8 cellular contexts compared by ENCODE assay signal in genomic region chr19:56076413-56076998, GRCh38. TPM values are rescaled to one million over a fixed set of nuclear protein-coding genes. Genes with fewer than 3 reads are reported as not detected.
A peak's percentile ranks its signal among the peaks of the same experiment; 100 is the strongest.
DNase-seq lines count a peak whose midpoint lies in the region; ATAC-seq and TF ChIP-seq lines count a peak whose summit lies in the region.

No MANE protein-coding gene starts in this region.

- peak; percentile 10 to 54 (median 33) for DNase-seq in CD8-positive, alpha-beta T cell
- DNase-seq in H7 (peak; percentile 79), NCI-H748 treated with DMSO at 0.1 percent for 48 hours (lab: John Stamatoyannopoulos, UW) (peak; percentile 59), left cardiac atrium (no peak), gastrocnemius medialis (peak in 1 of 2 donors; percentile 37)
- peak; percentile 45 for DNase-seq in activated naive CD4-positive, alpha-beta T cell treated with Interleukin-2 at 50 U/mL for 16 hours

- no peaks in the 10 kb centered on the region for H3K9me3 ChIP-seq in CD8-positive, alpha-beta T cell (ENCODE audit: low read length)
- no peaks in the 10 kb centered on the region for H3K9me3 ChIP-seq in gastrocnemius medialis

- POLR2A ChIA-PET in CD8-positive, alpha-beta T cell (lab: Charles Lee), result no interaction called here

- peaks cover 8% of the 10 kb centered on the region for H3K4me1 ChIP-seq in CD8-positive, alpha-beta T cell (ENCODE audit: insufficient read depth, low read length)
- H3K4me1 ChIP-seq in gastrocnemius medialis, result peaks cover 0 to 7% of the 10 kb centered on the region in 2 donors

- no peaks in the 10 kb centered on the region for H3K27me3 ChIP-seq in CD8-positive, alpha-beta T cell (ENCODE audit: insufficient read depth, low read length)
- H3K27me3 ChIP-seq in H7 (ENCODE audit: control insufficient read depth, insufficient read depth, low read length) (no peaks in the 10 kb centered on the region), gastrocnemius medialis (no peaks in the 10 kb centered on the region)

- H3K4me1 Mint-ChIP-seq in CD8-positive, alpha-beta T cell (ENCODE audit: low read depth), result peaks cover 9% of the 10 kb centered on the region

- H3K27ac ChIP-seq in CD8-positive, alpha-beta T cell (ENCODE audit: low read depth, low read length), result no peak overlapping the region
- no peak overlapping the region for H3K27ac ChIP-seq in gastrocnemius medialis

- CTCF ChIA-PET in CD8-positive, alpha-beta T cell (lab: Charles Lee), result interaction anchor here (0.8 to 3.7 kb wide), 15 partner anchors 9 to 273 kb away, joined by 3 to 36 read pairs (median 7); no protein-coding TSS in a partner anchor

- TF ChIP-seq CTCF in CD8-positive, alpha-beta T cell (IDR thresholded peaks at IDR 0.05), result peak; percentile 68
- peak; percentile 74 to 92 (median 82) for TF ChIP-seq CTCF in gastrocnemius medialis (IDR thresholded peaks at IDR 0.05 in 4 of 5, conservative IDR thresholded peaks at IDR 0.05 in 1 of 5)

- no peak overlapping the region for H3K4me3 ChIP-seq in CD8-positive, alpha-beta T cell (ENCODE audit: low read depth, low read length)
- H3K4me3 ChIP-seq in H7 (ENCODE audit: insufficient read depth, low read depth, low read length) (no peak overlapping the region), gastrocnemius medialis (no peak overlapping the region)

- intact Hi-C loops in CD8-positive, alpha-beta T cell (cut with DNase I, micrococcal nuclease), result loop anchor here (1.0 to 5.0 kb wide), 4 partner anchors 96 to 1021 kb away; no protein-coding TSS in a partner anchor
- intact Hi-C loops in left cardiac atrium (cut with DNase I), result loop anchor here (1.0 to 10.0 kb wide), 6 partner anchors 96 to 276 kb away; no protein-coding TSS in a partner anchor
- intact Hi-C loops in gastrocnemius medialis (cut with DNase I; ENCODE audit: low total_unique reads), result loop anchor here (1.0 kb wide), 2 partner anchors 96 to 274 kb away; no protein-coding TSS in a partner anchor

- peaks cover 13% of the 10 kb centered on the region for H3K27me3 Mint-ChIP-seq in CD8-positive, alpha-beta T cell (ENCODE audit: low read depth)

- H3K4me3 Mint-ChIP-seq in CD8-positive, alpha-beta T cell, result no peak overlapping the region

- H3K36me3 Mint-ChIP-seq in CD8-positive, alpha-beta T cell, result no peaks in the 10 kb centered on the region

- in situ Hi-C loops in gastrocnemius medialis (cut with MboI; ENCODE audit: low sequenced_read_pairs in 4 of 4), result loop anchor here (5.0 to 10.0 kb wide), 4 partner anchors 88 to 278 kb away; no protein-coding TSS in a partner anchor

- no peaks in the 10 kb centered on the region for H3K9me3 Mint-ChIP-seq in CD8-positive, alpha-beta T cell

- no peaks in the 10 kb centered on the region for H3K36me3 ChIP-seq in CD8-positive, alpha-beta T cell (ENCODE audit: insufficient read depth, low read length)
- H3K36me3 ChIP-seq in H7 (replicated peaks; ENCODE audit: control insufficient read depth, insufficient read depth, low read length), result no peaks in the 10 kb centered on the region
- no peaks in the 10 kb centered on the region for H3K36me3 ChIP-seq in gastrocnemius medialis

- no peak overlapping the region for H3K27ac Mint-ChIP-seq in CD8-positive, alpha-beta T cell

- ATAC-seq in CD8-positive, alpha-beta T cell, result peak; percentile 34
- peak; percentile 32 to 53 for ATAC-seq in left cardiac atrium
- ATAC-seq in gastrocnemius medialis, result peak; percentile 48 to 62
- ATAC-seq in GM21786 (IDR thresholded peaks at IDR 0.05; ENCODE audit: unreplicated experiment), result no peak
- no peak for ATAC-seq in HG02798 (IDR thresholded peaks at IDR 0.05; ENCODE audit: poor library complexity, unreplicated experiment)

- TF ChIP-seq POLR2A in gastrocnemius medialis (IDR thresholded peaks at IDR 0.05), result no peak

RNA-seq across cellular contexts. Expression of gene ZNF787, which starts 44.6 kb away (rescaled TPM):
- 10 to 100 TPM; 10.2 to 10.8 TPM for total RNA-seq in CD8-positive, alpha-beta T cell
- 84.2 and 95.4 TPM in 2 replicates for total RNA-seq in H7 (2014; rRNA removed; shearing (Covaris generic))
- total RNA-seq in left cardiac atrium (10 to 100 TPM; 27.5 to 37.9 TPM), gastrocnemius medialis (10 to 100 TPM; 16.7 to 43.0 (median 26.5) TPM)

Comparison
In these comparisons a context has a peak if more than half of its experiments do, and no peak if none do; other contexts are left out.
1. ATAC-seq: peak in CD8-positive, alpha-beta T cell (single experiment), left cardiac atrium (2 of 2) and gastrocnemius medialis (2 of 2); none in GM21786 (single experiment) and HG02798 (single experiment).